In genomic region chr6:125790403-125791150, GRCh38 we compare ENCODE assay signal across 1 cellular context.
TF ChIP-seq lines count a peak whose summit lies in the region.

Gene NCOA7, plus strand, starts transcription at chr6:125790960. Its CDS starts 24,395 bp downstream, at chr6:125815355.

TF ChIP-seq in HCT116, 20 proteins besides CTCF, POLR2A, EP300 and RAD21 (continued from another document):
- TF ChIP-seq ATF3 (IDR thresholded peaks at IDR 0.05), result no peak
- no peak for TF ChIP-seq CBX3 (IDR thresholded peaks at IDR 0.05; ENCODE audit: low read depth)
- TF ChIP-seq ELF1 (IDR thresholded peaks at IDR 0.05; ENCODE audit: borderline replicate concordance, low read depth), result no peak
- no peak for TF ChIP-seq TCF7L2 (IDR thresholded peaks at IDR 0.05; ENCODE audit: borderline replicate concordance, extremely low read depth, insufficient read depth, insufficient read length)
- TF ChIP-seq REST (IDR thresholded peaks at IDR 0.05; ENCODE audit: low read depth), result no peak
- TF ChIP-seq CEBPB (IDR thresholded peaks at IDR 0.05; ENCODE audit: low read depth), result no peak
- no peak for TF ChIP-seq EZH2phosphoT487 (IDR thresholded peaks at IDR 0.05; ENCODE audit: borderline replicate concordance)
- TF ChIP-seq SIN3A (IDR thresholded peaks at IDR 0.05; ENCODE audit: low read depth), result no peak
